Comparison of ENCODE assay signal across 8 cellular contexts in genomic region chr7:77714931-77715330, GRCh38. TPM values are rescaled to one million over a fixed set of nuclear protein-coding genes. Genes with fewer than 3 reads are reported as not detected.
DNase-seq lines count a peak whose midpoint lies in the region; ATAC-seq, FAIRE-seq and TF ChIP-seq lines count a peak whose summit lies in the region.
"Not testable (repeated sequence)": the region's sequence is repeated elsewhere in the genome, so short reads cannot be mapped to it uniquely, and the experiment has no call there.

No MANE protein-coding gene starts in this region.

- ATAC-seq in A549 (peak in 1 of 2 experiments; percentile 48; a peak in 3 of 6 replicates), IMR-90 (ENCODE audit: low read depth) (peak; percentile 48; the same call in 1 of the 2 replicates), PC-3 (peak; percentile 45), K562 (peak; percentile 57), psoas muscle (peak; percentile 40 to 83 (median 69))

- not testable (repeated sequence) for H4K5ac ChIP-seq in IMR-90 (ENCODE audit: low read depth, low read length)

- not testable (repeated sequence) for H2AK5ac ChIP-seq in IMR-90 (ENCODE audit: low read depth, low read length)

- H3K9me2 ChIP-seq in PC-3 (replicated peaks; ENCODE audit: low read length): not testable (repeated sequence)

- not testable (repeated sequence) for H3K23ac ChIP-seq in IMR-90 (ENCODE audit: low read depth, low read length)

- H2BK20ac ChIP-seq in IMR-90 (ENCODE audit: low read depth, low read length): not testable (repeated sequence)

- H3K79me1 ChIP-seq in IMR-90 (ENCODE audit: low read depth in 1 of 2, low read length in 2 of 2): peaks cover 22 to 64% of the 10 kb centered on the region in 2 experiments

- peaks cover 43% of the 10 kb centered on the region for H4K20me1 ChIP-seq in IMR-90 (ENCODE audit: insufficient read depth, low read length)
- not testable (repeated sequence) for H4K20me1 ChIP-seq in PC-3 (ENCODE audit: low read length); K562 (replicated peaks; ENCODE audit: control insufficient read depth, insufficient read depth, low read length)

- FAIRE-seq in A549 (lab: Jason Lieb, UNC); K562 (lab: Jason Lieb, UNC): not testable (repeated sequence)

- not testable (repeated sequence) for H3K36me3 ChIP-seq in IMR-90 (ENCODE audit: control insufficient read depth, insufficient read depth, low read length); PC-3 (ENCODE audit: low read depth, low read length); psoas muscle (ENCODE audit: insufficient read depth in 1 of 2, low read depth in 1 of 2)
- H3K36me3 ChIP-seq in WERI-Rb-1 (peaks cover 10% of the 10 kb centered on the region), K562 (ENCODE audit: control insufficient read depth, insufficient read depth, low read length) (peaks cover 35% of the 10 kb centered on the region)

- H3K4me3 ChIP-seq in A549; IMR-90 (ENCODE audit: insufficient read depth, low read depth, low read length); PC-3 (ENCODE audit: low read length); WERI-Rb-1 (ENCODE audit: low read depth, low read length); K562; psoas muscle: not testable (repeated sequence)

- H3K9me3 ChIP-seq in A549; IMR-90 (ENCODE audit: control insufficient read depth, insufficient read depth, low read length); PC-3 (ENCODE audit: low read length); WERI-Rb-1 (ENCODE audit: severe bottlenecking); K562 (replicated peaks; ENCODE audit: control insufficient read depth, insufficient read depth, low read depth, low read length); psoas muscle: not testable (repeated sequence)

- H2AFZ ChIP-seq in IMR-90 (replicated peaks; ENCODE audit: low read length, poor library complexity); PC-3 (ENCODE audit: low read length); K562 (ENCODE audit: low read depth, low read length): not testable (repeated sequence)

- H4K8ac ChIP-seq in IMR-90 (ENCODE audit: low read depth in 2 of 2, low read length in 2 of 2): not testable (repeated sequence)

- TF ChIP-seq CTCF in A549 (IDR thresholded peaks at IDR 0.05); IMR-90 (conservative IDR thresholded peaks at IDR 0.05; ENCODE audit: low read depth, low read length); PC-3 (conservative IDR thresholded peaks at IDR 0.05; ENCODE audit: low read depth, low read length); WERI-Rb-1 (IDR thresholded peaks at IDR 0.05; ENCODE audit: low read depth, low read length); K562 (IDR thresholded peaks at IDR 0.05 in 2 of 3, conservative IDR thresholded peaks at IDR 0.05 in 1 of 3; ENCODE audit: insufficient read depth in 2 of 3, low read depth in 1 of 3, low read length in 3 of 3); psoas muscle (IDR thresholded peaks at IDR 0.05): not testable (repeated sequence)

- POLR2A ChIA-PET in A549 (lab: Yijun Ruan, JAX): interaction anchor here (0.6 to 0.7 kb wide), 2 partner anchors 60 to 1018 kb away, joined by 3 read pairs; no protein-coding TSS in a partner anchor
- POLR2A ChIA-PET in IMR-90 (lab: Charles Lee; ENCODE audit: unreplicated experiment); PC-3 (lab: Charles Lee; ENCODE audit: unreplicated experiment): not testable (repeated sequence)
- POLR2A ChIA-PET in K562 (lab: Yijun Ruan, JAX): interaction anchor here (0.8 kb wide), 1 partner anchor 14 kb away, joined by 4 read pairs; no protein-coding TSS in a partner anchor

- not testable (repeated sequence) for H2BK120ac ChIP-seq in IMR-90 (ENCODE audit: low read depth, low read length)

- peak overlapping the region in 4 of 6 donors; percentile 6 to 62 (median 42) for H3K27ac Mint-ChIP-seq in immature natural killer cell

- peaks cover 13% of the 10 kb centered on the region for H3K4me1 ChIP-seq in A549
- H3K4me1 ChIP-seq in IMR-90 (ENCODE audit: control insufficient read depth, insufficient read depth, low read length); PC-3 (ENCODE audit: insufficient read depth, low read length): not testable (repeated sequence)
- H3K4me1 ChIP-seq in K562 (replicated peaks in 1 of 2; ENCODE audit: control insufficient read depth in 2 of 2, insufficient read depth in 2 of 2, low read length in 2 of 2): peaks cover 23 to 27% of the 10 kb centered on the region in 2 experiments
- peaks cover 11% of the 10 kb centered on the region for H3K4me1 ChIP-seq in psoas muscle

- not testable (repeated sequence) for H2BK5ac ChIP-seq in IMR-90 (ENCODE audit: low read depth, low read length, poor library complexity, severe bottlenecking)

- not testable (repeated sequence) for TF ChIP-seq POLR2A in A549 (IDR thresholded peaks at IDR 0.05; ENCODE audit: low read length); IMR-90 (IDR thresholded peaks at IDR 0.05; ENCODE audit: low read depth, low read length); K562 (conservative IDR thresholded peaks at IDR 0.05)

- in situ Hi-C loops in IMR-90 (cut with MboI; ENCODE audit: low sequenced_read_pairs); K562 (cut with MboI): not testable (repeated sequence)

- not testable (repeated sequence) for H3K18ac ChIP-seq in IMR-90 (ENCODE audit: low read depth, low read length)

- TF ChIP-seq RAD21 in A549 (conservative IDR thresholded peaks at IDR 0.05 in 1 of 2, IDR thresholded peaks at IDR 0.05 in 1 of 2); IMR-90 (IDR thresholded peaks at IDR 0.05; ENCODE audit: low read length); K562 (CRISPR knock-in tag; conservative IDR thresholded peaks at IDR 0.05 in 1 of 2, IDR thresholded peaks at IDR 0.05 in 1 of 2): not testable (repeated sequence)

- not testable (repeated sequence) for H3K9ac ChIP-seq in IMR-90 (ENCODE audit: low read depth, low read length); PC-3 (ENCODE audit: low read length); K562 (ENCODE audit: insufficient read depth in 1 of 2, low read depth in 2 of 2, low read length in 2 of 2)

- not testable (repeated sequence) for H3K27me3 Mint-ChIP-seq in immature natural killer cell (ENCODE audit: low read depth in 3 of 3)

- H3K36me3 Mint-ChIP-seq in immature natural killer cell: not testable (repeated sequence)

- intact Hi-C loops in IMR-90 (cut with micrococcal nuclease); K562 (cut with micrococcal nuclease); psoas muscle (cut with DNase I): not testable (repeated sequence)
- intact Hi-C loops in PC-3 (cut with micrococcal nuclease): loop anchor here (5.0 kb wide), 1 partner anchor 42 kb away; no protein-coding TSS in a partner anchor

- H4K91ac ChIP-seq in IMR-90 (ENCODE audit: insufficient read depth, low read depth, low read length): not testable (repeated sequence)

- not testable (repeated sequence) for TF ChIP-seq EP300 in A549 (IDR thresholded peaks at IDR 0.05)
- 0 out of 2 replicates have a peak, but pooled peaks have one; percentile 24 for TF ChIP-seq EP300 in K562 (IDR thresholded peaks at IDR 0.05; ENCODE audit: low read length)

- dilution Hi-C loops in IMR-90 (cut with HindIII; ENCODE audit: low sequenced_read_pairs, unreplicated experiment): not testable (repeated sequence)

- peaks cover 91% of the 10 kb centered on the region for H3K79me2 ChIP-seq in PC-3 (ENCODE audit: low read length)
- peaks cover 92% of the 10 kb centered on the region for H3K79me2 ChIP-seq in K562 (ENCODE audit: control insufficient read depth, insufficient read depth, low read length)

- not testable (repeated sequence) for H2BK15ac ChIP-seq in IMR-90 (ENCODE audit: low read depth, low read length)

- not testable (repeated sequence) for H3K4ac ChIP-seq in IMR-90 (ENCODE audit: low read depth, low read length)

- H3K4me3 Mint-ChIP-seq in immature natural killer cell: not testable (repeated sequence)

- not testable (repeated sequence) for H2AK9ac ChIP-seq in IMR-90 (replicated peaks; ENCODE audit: low read depth, low read length, poor library complexity)

- DNase-seq in A549 (ENCODE audit: low read depth in 1 of 2, low spot score in 1 of 2) (peak in 1 of 2 experiments; percentile 37), EH (ENCODE audit: low read depth) (peak; percentile 55), IMR-90 (peak; percentile 38), WERI-Rb-1 (peak; percentile 17), K562 (ENCODE audit: extremely low read depth in 1 of 4, low spot score in 3 of 4) (peak in 1 of 4 experiments; percentile 76)
- not testable (repeated sequence) for DNase-seq in PC-3, immature natural killer cell, psoas muscle

- peaks cover 68 to 90% of the 10 kb centered on the region in 2 donors for H3K4me1 Mint-ChIP-seq in immature natural killer cell

- H3K27ac ChIP-seq in A549; IMR-90 (ENCODE audit: insufficient read depth, low read length); PC-3 (ENCODE audit: low read length); WERI-Rb-1; K562 (ENCODE audit: extremely low read depth, low read depth, low read length); psoas muscle: not testable (repeated sequence)

- not testable (repeated sequence) for H3F3A ChIP-seq in PC-3 (ENCODE audit: low read length, unreplicated experiment)

- BruUV-seq in IMR-90 (replicated peaks; lab: Mats Ljungman, UMichigan); PC-3 (replicated peaks; lab: Mats Ljungman, UMichigan); K562 (replicated peaks; lab: Mats Ljungman, UMichigan): not testable (repeated sequence)

- not testable (repeated sequence) for H3K4me2 ChIP-seq in A549; IMR-90 (ENCODE audit: low read depth, low read length); PC-3 (ENCODE audit: low read length); K562 (ENCODE audit: insufficient read depth, low read length)

- H3K9me3 Mint-ChIP-seq in immature natural killer cell: not testable (repeated sequence)

- not testable (repeated sequence) for H3K56ac ChIP-seq in IMR-90 (ENCODE audit: extremely low read depth, insufficient read depth, low read length)

- H3K27me3 ChIP-seq in IMR-90 (ENCODE audit: control insufficient read depth, insufficient read depth, low read length); PC-3 (ENCODE audit: low read length); WERI-Rb-1 (ENCODE audit: insufficient read depth, low read depth, severe bottlenecking); K562 (ENCODE audit: control insufficient read depth in 2 of 2, insufficient read depth in 2 of 2, low read length in 2 of 2); psoas muscle (ENCODE audit: insufficient read depth in 3 of 3, low read length in 2 of 3): not testable (repeated sequence)

- peaks cover 16% of the 10 kb centered on the region; the same call in 1 of the 2 replicates for H3K9me1 ChIP-seq in IMR-90 (ENCODE audit: insufficient read depth, low read length)
- not testable (repeated sequence) for H3K9me1 ChIP-seq in K562 (ENCODE audit: control insufficient read depth, insufficient read depth, low read length)

- not testable (repeated sequence) for H3K14ac ChIP-seq in IMR-90 (replicated peaks; ENCODE audit: low read depth, low read length)

- CTCF ChIA-PET in A549 (lab: Yijun Ruan, JAX): interaction anchor here (0.7 to 1.7 kb wide), 2 partner anchors 14 to 22 kb away, joined by 3 to 5 read pairs; no protein-coding TSS in a partner anchor
- CTCF ChIA-PET in IMR-90 (lab: Yijun Ruan, JAX); PC-3 (lab: Charles Lee): not testable (repeated sequence)
- CTCF ChIA-PET in K562 (lab: Yijun Ruan, JAX; ENCODE audit: low intra/inter-chr PET ratio): interaction anchor here (0.7 kb wide), 1 partner anchor 45 kb away, joined by 4 read pairs; no protein-coding TSS in a partner anchor

RNA-seq across cellular contexts. Expression of gene RSBN1L, which starts 18.7 kb away (rescaled TPM):
- 10.5 and 13.0 TPM in 2 replicates for polyA plus RNA-seq in A549 (2011; rRNA removed)
- 2.5 and 2.9 TPM in 2 replicates for polyA plus RNA-seq in A549 (2012; cell fraction: cytosol; rRNA removed)
- polyA plus RNA-seq in A549 (2012; cell fraction: nucleus; rRNA removed): 3.6 and 4.1 TPM in 2 replicates
- 9.9 to 11.1 TPM (median 11.1 TPM) in 3 replicates for polyA plus RNA-seq in A549 (2017; fragmentation: RNase III; extraction: RNeasy Plus Mini Kit Qiagen cat#74134 plus additional on column Dnase treatment)
- 10.8 and 17.3 TPM in 2 replicates for polyA minus RNA-seq in A549 (2011; rRNA and poly(A)+ RNA removed)
- total RNA-seq in IMR-90 (2012; rRNA removed): 14.7 and 23.6 TPM in 2 replicates
- polyA plus RNA-seq in IMR-90 (2012; rRNA removed): 5.7 and 7.8 TPM in 2 replicates
- polyA plus RNA-seq in IMR-90 (2012; cell fraction: cytosol; rRNA removed): 1.1 and 1.7 TPM in 2 replicates
- 1.8 and 10.0 TPM in 2 replicates for polyA plus RNA-seq in IMR-90 (2012; cell fraction: nucleus; rRNA removed; ENCODE audit: low replicate concordance)
- total RNA-seq in PC-3 (2014; rRNA removed): 6.9 and 11.2 TPM in 2 replicates
- total RNA-seq in K562 (2011; cell fraction: chromatin; rRNA removed; ENCODE audit: low replicate concordance): 10.3 and 43.2 TPM in 2 replicates
- 7.3 and 10.1 TPM in 2 replicates for total RNA-seq in K562 (2011; cell fraction: nucleolus; rRNA removed)
- 15.4 and 21.9 TPM in 2 replicates for total RNA-seq in K562 (2011; cell fraction: nucleoplasm; rRNA removed)
- total RNA-seq in K562 (2014; rRNA removed): 16.6 and 20.1 TPM in 2 replicates
- 33.2 and 33.8 TPM in 2 replicates for total RNA-seq in K562 (2014; rRNA removed; fragmentation: Illumina TruSeq; extraction: Trizol)
- total RNA-seq in K562 (2015; rRNA removed; fragmentation: Illumina TruSeq; extraction: Trizol): 29.1 and 35.2 TPM in 2 replicates
- total RNA-seq in K562 (2021): 19.0 and 22.8 TPM in 2 replicates
- 19.5 and 20.1 TPM in 2 replicates for polyA plus RNA-seq in K562 (2011; rRNA removed)
- polyA plus RNA-seq in K562 (2011; cell fraction: cytosol; rRNA removed): 3.6 and 6.7 TPM in 2 replicates
- 9.3 and 13.0 TPM in 2 replicates for polyA plus RNA-seq in K562 (2011; cell fraction: nucleus; rRNA removed)
- polyA plus RNA-seq in K562 (2012): 14.8 and 18.9 TPM in 2 replicates
- polyA plus RNA-seq in K562 (2014; fragmentation: Illumina TruSeq; extraction: Trizol): 28.4 and 33.2 TPM in 2 replicates
- polyA plus RNA-seq in K562 (2014; fragmentation: Nextera tagmentation; extraction: Ambion mirVana): 1 to 10 TPM; 6.2 to 8.3 TPM
- polyA plus RNA-seq in K562 (2014; rRNA removed): 13.8 and 16.7 TPM in 2 replicates
- 54.3 and 55.0 TPM in 2 replicates for polyA minus RNA-seq in K562 (2011; rRNA and poly(A)+ RNA removed)
- 21.4 and 28.8 TPM in 2 replicates for polyA minus RNA-seq in K562 (2011; cell fraction: cytosol; rRNA and poly(A)+ RNA removed)
- polyA minus RNA-seq in K562 (2011; cell fraction: nucleus; rRNA and poly(A)+ RNA removed): 8.1 and 12.7 TPM in 2 replicates
- 10 to 100 TPM in 1 of 3 donors, 1 to 10 TPM in 2; 4.9 to 11.1 (median 6.5) TPM for polyA plus RNA-seq in immature natural killer cell
- 10 to 100 TPM in 1 of 4 donors, 1 to 10 TPM in 3; 7.5 to 10.1 (median 8.6) TPM for total RNA-seq in psoas muscle
- 1 to 10 TPM; 2.0 to 7.8 (median 4.6) TPM for polyA plus RNA-seq in psoas muscle
